9 cellular contexts compared by ENCODE assay signal in genomic region chr1:38608202-38608864, GRCh38.
DNase-seq lines count a peak whose midpoint lies in the region; ATAC-seq, FAIRE-seq and TF ChIP-seq lines count a peak whose summit lies in the region.
"Had no signal": no experiment of that assay in that cellular context is flagged by ENCODE, and none has a peak within 500 bp of the region (broad histone marks: within the 10 kb centered on the region; RNA-seq: fewer than 3 reads in every experiment).

No MANE protein-coding gene starts in this region.

- H3K9me3 Mint-ChIP-seq in Calu3 (ENCODE audit: low read depth, unreplicated experiment), result no peaks in the 10 kb centered on the region

- no peak for FAIRE-seq in HepG2 (lab: Jason Lieb, UNC)
- FAIRE-seq: endometrium had no signal

- TF ChIP-seq CTCF in Calu3 (IDR thresholded peaks at IDR 0.05; ENCODE audit: unreplicated experiment) (peak; percentile 68), HepG2 (CRISPR knock-in tag; IDR thresholded peaks at IDR 0.05) (peak; percentile 78)

- H3K9ac ChIP-seq in HepG2 (ENCODE audit: insufficient read depth, low read depth, low read length), result no peak overlapping the region

- H3K36me3 ChIP-seq in HepG2 (replicated peaks in 1 of 2; ENCODE audit: control insufficient read depth in 1 of 2, insufficient read depth in 2 of 2, low read length in 2 of 2), result no peaks in the 10 kb centered on the region

- peaks cover 76% of the 10 kb centered on the region for H3K27me3 Mint-ChIP-seq in Calu3 (ENCODE audit: unreplicated experiment)

- peak; percentile 42 for DNase-seq in Calu3
- DNase-seq in H4 (ENCODE audit: low spot score), result peak; percentile 24
- DNase-seq in activated CD4-positive, alpha-beta T cell treated with anti-CD3 and anti-CD28 coated beads, Interleukin-2, amount 50 U/mL, for 4 hours, result peak; percentile 5 to 7
- peak; percentile 12 for DNase-seq in HepG2 (ENCODE audit: low spot score)
- DNase-seq in NCI-H510A (lab: John Stamatoyannopoulos, UW), result no peak
- no peak for DNase-seq in kidney glomerular epithelial cell (lab: John Stamatoyannopoulos, UW)

- H3K27ac ChIP-seq in HepG2 (ENCODE audit: extremely low read length, insufficient read depth, low read length), result no peak overlapping the region

- H3K27me3 ChIP-seq in HepG2 (ENCODE audit: control insufficient read depth in 1 of 2, insufficient read depth in 2 of 2, low read length in 2 of 2), result no peaks in the 10 kb centered on the region

- peak; percentile 80 for ATAC-seq in HepG2
- no peak for ATAC-seq in HG03354 (IDR thresholded peaks at IDR 0.05; ENCODE audit: poor library complexity, severe bottlenecking, unreplicated experiment)
- ATAC-seq in GM18498 (IDR thresholded peaks at IDR 0.05; ENCODE audit: unreplicated experiment), result no peak

- 42% methylated on average over 9 of the region's 17 CpGs for WGBS in HepG2 (ENCODE audit: low lambda C conversion rate)

- no peak for TF ChIP-seq POLR2A in HepG2 (IDR thresholded peaks at IDR 0.05; ENCODE audit: insufficient read depth in 1 of 2, low read depth in 2 of 2, low read length in 2 of 2)

- intact Hi-C loops in Calu3 (cut with micrococcal nuclease; ENCODE audit: unreplicated experiment) (loop anchor here (5.0 kb wide), 1 partner anchor 209 kb away; no protein-coding TSS in a partner anchor), HepG2 (cut with micrococcal nuclease; ENCODE audit: unreplicated experiment) (loop anchor here (2.0 kb wide), 1 partner anchor 226 kb away; no protein-coding TSS in a partner anchor)

- H4K20me1 ChIP-seq in HepG2 (ENCODE audit: insufficient read depth, low read length), result no peaks in the 10 kb centered on the region

- H3K4me1 ChIP-seq in HepG2 (ENCODE audit: insufficient read depth, low read length), result peaks cover 6% of the 10 kb centered on the region; the same call in 1 of the 2 replicates

- H3K4me2 ChIP-seq in HepG2 (ENCODE audit: low read depth, low read length), result no peak overlapping the region

- CTCF ChIA-PET in Calu3 (lab: Charles Lee) (interaction anchor here (0.5 to 0.6 kb wide), 2 partner anchors 12 to 589 kb away, joined by 3 read pairs; no protein-coding TSS in a partner anchor), HepG2 (lab: Yijun Ruan, JAX; ENCODE audit: low intra/inter-chr PET ratio, low total read pairs) (interaction anchor here (0.7 to 1.3 kb wide), 2 partner anchors 209 to 227 kb away, joined by 5 to 9 read pairs; no protein-coding TSS in a partner anchor)

- no peaks in the 10 kb centered on the region for H3K79me2 ChIP-seq in HepG2 (ENCODE audit: insufficient read depth, low read length)

- no peak overlapping the region for H3K27ac Mint-ChIP-seq in Calu3 (ENCODE audit: unreplicated experiment)

- in situ Hi-C loops in HepG2 (cut with HindIII; ENCODE audit: extremely low pct_ligation_motif_present, low pct_unique_long_range_greater_than_20kb), result loop anchor here (5.0 kb wide), 1 partner anchor 209 kb away; no protein-coding TSS in a partner anchor

- H3K9me3 ChIP-seq in HepG2 (ENCODE audit: low read length), result no peaks in the 10 kb centered on the region

- H3K4me3 Mint-ChIP-seq in Calu3 (ENCODE audit: low read depth, unreplicated experiment), result no peak overlapping the region

- POLR2A ChIA-PET in HepG2 (lab: Yijun Ruan, JAX), result no interaction called here

- H3K36me3 Mint-ChIP-seq in Calu3 (ENCODE audit: insufficient read depth, unreplicated experiment), result no peaks in the 10 kb centered on the region

- H3K4me1 Mint-ChIP-seq in Calu3 (ENCODE audit: low read depth, unreplicated experiment), result no peaks in the 10 kb centered on the region

- no peak for TF ChIP-seq RAD21 in HepG2 (CRISPR knock-in tag; IDR thresholded peaks at IDR 0.05)

- H3K4me3 ChIP-seq in HepG2 (replicated peaks in 1 of 3; ENCODE audit: insufficient read depth in 1 of 3, low read depth in 2 of 3, low read length in 3 of 3), result no peak overlapping the region

- TF ChIP-seq EP300 in HepG2 (IDR thresholded peaks at IDR 0.05; ENCODE audit: low read depth in 2 of 2, low read length in 2 of 2) (no peak), HepG2 (CRISPR knock-in tag; IDR thresholded peaks at IDR 0.05; ENCODE audit: borderline replicate concordance) (no peak)

- BruUV-seq in Calu3 (replicated peaks; lab: Mats Ljungman, UMichigan), result no TSS peak
- BruUV-seq in HepG2 (replicated peaks; lab: Mats Ljungman, UMichigan), result no TSS peak

- no peak overlapping the region for H2AFZ ChIP-seq in HepG2 (ENCODE audit: low read length)

TF ChIP-seq in HepG2, 621 proteins besides CTCF, POLR2A, EP300 and RAD21 (continues in another document):
- TF ChIP-seq TAF1 (CRISPR knock-in tag; IDR thresholded peaks at IDR 0.05) (no peak), SOX13 (IDR thresholded peaks at IDR 0.05) (no peak), SOX13 (CRISPR knock-in tag; conservative IDR thresholded peaks at IDR 0.05 in 1 of 2, IDR thresholded peaks at IDR 0.05 in 1 of 2) (no peak), ZNF274 (CRISPR knock-in tag; IDR thresholded peaks at IDR 0.05) (no peak), NCOA1 (CRISPR knock-in tag; IDR thresholded peaks at IDR 0.05) (no peak), CBX1 (IDR thresholded peaks at IDR 0.05; ENCODE audit: low read depth) (no peak), GMEB2 (CRISPR knock-in tag; IDR thresholded peaks at IDR 0.05; ENCODE audit: low read depth) (no peak), ZNF407 (CRISPR knock-in tag; IDR thresholded peaks at IDR 0.05; ENCODE audit: not compliant biosample characterization) (no peak)

Comparison
In these comparisons a context has a peak if more than half of its experiments do, and no peak if none do; other contexts are left out.
1. DNase-seq: peak in Calu3 (single experiment), H4 (single experiment), activated CD4-positive, alpha-beta T cell treated with anti-CD3 and anti-CD28 coated beads, Interleukin-2, amount 50 U/mL, for 4 hours (2 of 2) and HepG2 (single experiment); none in NCI-H510A (single experiment) and kidney glomerular epithelial cell (single experiment).